9 cellular contexts compared by ENCODE assay signal in the genomic region with DNA sequence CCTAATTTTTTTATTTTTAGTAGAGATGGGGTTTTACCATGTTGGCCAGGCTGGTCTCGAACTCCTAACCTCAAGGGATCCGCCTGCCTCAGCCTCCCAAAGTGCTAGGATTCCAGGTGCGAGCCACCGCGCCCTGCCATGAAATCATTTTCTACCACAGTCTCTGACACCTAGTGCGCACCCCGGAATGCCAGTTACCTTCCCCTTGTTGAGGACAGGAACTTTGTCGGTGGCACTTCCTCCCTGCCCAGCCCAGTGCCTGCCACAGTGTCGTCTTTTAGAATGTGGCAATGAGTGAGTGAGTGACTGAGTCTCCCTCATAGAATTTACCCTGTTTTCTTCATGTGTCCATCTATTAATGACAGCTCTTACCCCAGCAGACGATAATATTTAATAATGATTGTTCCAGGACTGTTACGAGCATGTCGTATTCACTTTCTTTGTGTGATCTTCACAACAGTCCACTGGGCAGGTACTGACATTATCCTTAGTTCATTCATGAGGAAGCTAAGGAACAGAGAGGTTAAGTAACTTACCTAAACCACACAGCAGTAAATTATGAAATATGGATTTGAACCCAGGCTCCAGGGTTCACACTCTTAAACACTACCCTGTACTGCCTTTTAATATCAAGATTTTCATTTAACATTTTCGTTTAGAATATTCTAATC. TPM values are rescaled to one million over a fixed set of nuclear protein-coding genes. Genes with fewer than 3 reads are reported as not detected.
A peak's percentile ranks its signal among the peaks of the same experiment; 100 is the strongest.
DNase-seq lines count a peak whose midpoint lies in the region; ATAC-seq and TF ChIP-seq lines count a peak whose summit lies in the region.
"Had no signal": no experiment of that assay in that cellular context is flagged by ENCODE, and none has a peak within 500 bp of the region (broad histone marks: within the 10 kb centered on the region; RNA-seq: fewer than 3 reads in every experiment).

No MANE protein-coding gene starts in this region.

- H3K27ac Mint-ChIP-seq in activated CD4-positive, alpha-beta T cell treated with anti-CD3 and anti-CD28 coated beads, Interleukin-2, amount 10 ng/mL, durations not matched to agents 7 days and 5 days, result peak overlapping the region; percentile 1
- H3K27ac Mint-ChIP-seq in T-cell, result peak overlapping the region in 1 of 2 donors; percentile 2

- H3K27ac ChIP-seq in epithelial cell of prostate (peak overlapping the region; percentile 86), spleen (peak overlapping the region in 7 of 8 donors; percentile 76 to 95 (median 91))

- H3K36me3 Mint-ChIP-seq in activated CD4-positive, alpha-beta T cell treated with anti-CD3 and anti-CD28 coated beads, Interleukin-2, amount 10 ng/mL, durations not matched to agents 7 days and 5 days (ENCODE audit: low read depth), result peaks cover 5% of the 10 kb centered on the region
- peaks cover 11% of the 10 kb centered on the region for H3K36me3 Mint-ChIP-seq in T-cell

- no peak for TF ChIP-seq POLR2A in spleen (IDR thresholded peaks at IDR 0.05)

- no peak for ATAC-seq in T-cell (replicated peaks in 1 of 4)
- no peak for ATAC-seq in GM21529 (IDR thresholded peaks at IDR 0.05; ENCODE audit: unreplicated experiment)
- no peak for ATAC-seq in GM19397 (IDR thresholded peaks at IDR 0.05; ENCODE audit: unreplicated experiment)

- no peaks in the 10 kb centered on the region for H3K9me3 Mint-ChIP-seq in activated CD4-positive, alpha-beta T cell treated with anti-CD3 and anti-CD28 coated beads, Interleukin-2, amount 10 ng/mL, durations not matched to agents 7 days and 5 days
- no peaks in the 10 kb centered on the region for H3K9me3 Mint-ChIP-seq in T-cell

- POLR2A ChIA-PET in activated CD4-positive, alpha-beta T cell treated with anti-CD3 and anti-CD28 coated beads, Interleukin-2, amount 10 ng/mL, durations not matched to agents 7 days and 5 days (lab: Charles Lee), result no interaction called here
- POLR2A ChIA-PET in T-cell (lab: Charles Lee), result no interaction called here

- WGBS in spleen, 5 donors, result 70 to 79% (median 72%) methylated on average over 13 of the region's 13 CpGs

- peak overlapping the region; percentile 81 for H3K4me3 Mint-ChIP-seq in activated CD4-positive, alpha-beta T cell treated with anti-CD3 and anti-CD28 coated beads, Interleukin-2, amount 10 ng/mL, durations not matched to agents 7 days and 5 days
- peak overlapping the region; percentile 75 to 83 (median 78) for H3K4me3 Mint-ChIP-seq in T-cell

- no peak for TF ChIP-seq CTCF in spleen (IDR thresholded peaks at IDR 0.05 in 8 of 11, conservative IDR thresholded peaks at IDR 0.05 in 3 of 11)

- no peaks in the 10 kb centered on the region for H3K9me3 ChIP-seq in spleen

- CTCF ChIA-PET in activated CD4-positive, alpha-beta T cell treated with anti-CD3 and anti-CD28 coated beads, Interleukin-2, amount 10 ng/mL, durations not matched to agents 7 days and 5 days (lab: Charles Lee), result interaction anchor here (0.9 kb wide), 1 partner anchor 229 kb away, joined by 3 read pairs; no protein-coding TSS in a partner anchor
- CTCF ChIA-PET in T-cell (lab: Charles Lee), result no interaction called here

- intact Hi-C loops in spleen (cut with DNase I; ENCODE audit: low total_unique reads), result loop anchor here (10.0 kb wide), 1 partner anchor 55 kb away; a partner anchor contains a TSS

- peaks cover 0 to 45% (median 2%) of the 10 kb centered on the region in 6 donors for H3K36me3 ChIP-seq in spleen

- no peak for DNase-seq in activated CD4-positive, alpha-beta T cell treated with anti-CD3 and anti-CD28 coated beads, Interleukin-2, amount 10 ng/mL, durations not matched to agents 7 days and 5 days
- DNase-seq in activated CD4-positive, alpha-beta T cell treated with anti-CD3 and anti-CD28 coated beads for 4 hours, result no peak
- no peak for DNase-seq in T-cell
- no peak for DNase-seq in epithelial cell of prostate (ENCODE audit: low read depth, low spot score)
- DNase-seq in spleen, result peak; percentile 86
- DNase-seq in activated CD4-positive, CD25-positive, alpha-beta regulatory T cell treated with anti-CD3 and anti-CD28 coated beads, Interleukin-2, amount 50 U/mL, for 72 hours, result no peak
- DNase-seq: mesenchymal stem cell had no signal

- H3K4me1 Mint-ChIP-seq in activated CD4-positive, alpha-beta T cell treated with anti-CD3 and anti-CD28 coated beads, Interleukin-2, amount 10 ng/mL, durations not matched to agents 7 days and 5 days, result peaks cover 51% of the 10 kb centered on the region
- peaks cover 51 to 59% (median 53%) of the 10 kb centered on the region in 3 donors for H3K4me1 Mint-ChIP-seq in T-cell

- no peaks in the 10 kb centered on the region for H3K27me3 Mint-ChIP-seq in activated CD4-positive, alpha-beta T cell treated with anti-CD3 and anti-CD28 coated beads, Interleukin-2, amount 10 ng/mL, durations not matched to agents 7 days and 5 days
- H3K27me3 Mint-ChIP-seq in T-cell, result no peaks in the 10 kb centered on the region

- H3K27me3 ChIP-seq in spleen (replicated peaks in 1 of 7), result no peaks in the 10 kb centered on the region

- peak overlapping the region in 3 of 8 donors; percentile 75 to 92 (median 87) for H3K4me3 ChIP-seq in spleen

- peaks cover 31 to 79% (median 70%) of the 10 kb centered on the region in 6 donors for H3K4me1 ChIP-seq in spleen

RNA-seq across cellular contexts. Expression of a gene that starts 1.8 kb away (rescaled TPM):
- total RNA-seq in activated CD4-positive, alpha-beta T cell treated with anti-CD3 and anti-CD28 coated beads, Interleukin-2, amount 10 ng/mL, durations not matched to agents 7 days and 5 days, result 10 to 100 TPM; 30.2 to 30.9 TPM
- 10 to 100 TPM; 57.0 to 70.1 (median 63.0) TPM for total RNA-seq in T-cell
- total RNA-seq in spleen, result 10 to 100 TPM; 40.6 to 81.7 (median 64.8) TPM
- 10 to 100 TPM in 2 of 3 donors, 1 to 10 TPM in 1; 9.2 to 19.6 (median 14.0) TPM for polyA plus RNA-seq in spleen

RNA-seq across cellular contexts. Expression of a gene that starts 20.1 kb away (rescaled TPM):
- total RNA-seq in activated CD4-positive, alpha-beta T cell treated with anti-CD3 and anti-CD28 coated beads, Interleukin-2, amount 10 ng/mL, durations not matched to agents 7 days and 5 days, result not detected
- total RNA-seq in T-cell, result not detected
- not detected for total RNA-seq in spleen
- not detected for polyA plus RNA-seq in spleen

RNA-seq across cellular contexts. Expression of a gene that starts 57.3 kb away (rescaled TPM):
- 10 to 100 TPM; 33.6 to 37.3 TPM for total RNA-seq in activated CD4-positive, alpha-beta T cell treated with anti-CD3 and anti-CD28 coated beads, Interleukin-2, amount 10 ng/mL, durations not matched to agents 7 days and 5 days
- total RNA-seq in T-cell (10 to 100 TPM; 21.1 to 51.9 (median 44.1) TPM), spleen (10 to 100 TPM; 22.6 to 39.8 (median 37.5) TPM)
- polyA plus RNA-seq in spleen, result 10 to 100 TPM; 26.9 to 41.3 (median 37.7) TPM
